Comparison of ENCODE assay signal across 8 cellular contexts in genomic region chr1:109482796-109483638, GRCh38. TPM values are rescaled to one million over a fixed set of nuclear protein-coding genes. Genes with fewer than 3 reads are reported as not detected.
DNase-seq lines count a peak whose midpoint lies in the region; ATAC-seq and TF ChIP-seq lines count a peak whose summit lies in the region.

No MANE protein-coding gene starts in this region.

- H3K9me3 Mint-ChIP-seq in activated naive CD8-positive, alpha-beta T cell treated with anti-CD3 and anti-CD28 coated beads, Interleukin-2, amount 50 U/mL, for 24 hours, result no peaks in the 10 kb centered on the region

- H3K36me3 ChIP-seq in OCI-LY7 (ENCODE audit: insufficient read depth, low read length) (0 out of 2 replicates have a peak, but pooled peaks cover 6% of the 10 kb centered on the region), hepatocyte (replicated peaks; ENCODE audit: insufficient read depth, low read depth) (no peaks in the 10 kb centered on the region), sigmoid colon (peaks cover 0 to 13% (median 0%) of the 10 kb centered on the region in 4 donors)

- peaks cover 7% of the 10 kb centered on the region for H3K36me3 Mint-ChIP-seq in activated naive CD8-positive, alpha-beta T cell treated with anti-CD3 and anti-CD28 coated beads, Interleukin-2, amount 50 U/mL, for 24 hours (ENCODE audit: low read depth)

- peak overlapping the region; percentile 92 for H2AFZ ChIP-seq in OCI-LY7 (ENCODE audit: low read length)
- H2AFZ ChIP-seq in hepatocyte, result peak overlapping the region; percentile 99

- peak overlapping the region; percentile 95 for H3K27ac Mint-ChIP-seq in activated naive CD8-positive, alpha-beta T cell treated with anti-CD3 and anti-CD28 coated beads, Interleukin-2, amount 50 U/mL, for 24 hours

- BruUV-seq in OCI-LY7 (replicated peaks; lab: Mats Ljungman, UMichigan), result no TSS peak

- 8% methylated on average over 24 of the region's 27 CpGs for WGBS in hepatocyte (ENCODE audit: low lambda C conversion rate, missing lambda C conversion rate)
- 8 to 9% methylated on average over 27 of the region's 27 CpGs for WGBS in sigmoid colon, 2 donors

- intact Hi-C loops in OCI-LY7 (cut with micrococcal nuclease; ENCODE audit: unreplicated experiment) (loop anchor here (1.0 to 5.0 kb wide), 2 partner anchors 57 to 201 kb away; partner anchors contain the start of genes PSMA5 and PSRC1), sigmoid colon (cut with DNase I) (loop anchor here (5.0 kb wide), 1 partner anchor 56 kb away; the partner anchor contains the start of gene PSMA5)

- ATAC-seq in HG03025 (IDR thresholded peaks at IDR 0.05; ENCODE audit: low FRiP score, unreplicated experiment), result peak; percentile 4
- peak; percentile 16 for ATAC-seq in activated naive CD8-positive, alpha-beta T cell treated with anti-CD3 and anti-CD28 coated beads, Interleukin-2, amount 50 U/mL, for 24 hours

- H3K27me3 ChIP-seq in hepatocyte (peaks cover 16% of the 10 kb centered on the region), sigmoid colon (no peaks in the 10 kb centered on the region)

- H3K9me3 ChIP-seq in OCI-LY7 (ENCODE audit: low read length) (no peaks in the 10 kb centered on the region), hepatocyte (ENCODE audit: low read depth) (no peaks in the 10 kb centered on the region), sigmoid colon (no peaks in the 10 kb centered on the region)

- no peaks in the 10 kb centered on the region; the same call in 1 of the 2 replicates for H3K79me2 ChIP-seq in OCI-LY7 (ENCODE audit: insufficient read depth, low read depth, low read length)
- H3K79me2 ChIP-seq in hepatocyte, result peaks cover 10% of the 10 kb centered on the region

- H3K27me3 Mint-ChIP-seq in activated naive CD8-positive, alpha-beta T cell treated with anti-CD3 and anti-CD28 coated beads, Interleukin-2, amount 50 U/mL, for 24 hours, result peaks cover 12% of the 10 kb centered on the region

- TF ChIP-seq POLR2A in sigmoid colon (IDR thresholded peaks at IDR 0.05), result no peak

- no peaks in the 10 kb centered on the region for H4K20me1 ChIP-seq in OCI-LY7 (ENCODE audit: insufficient read depth, low read length)
- H4K20me1 ChIP-seq in hepatocyte (ENCODE audit: insufficient read depth, poor library complexity, severe bottlenecking), result no peaks in the 10 kb centered on the region

- POLR2A ChIA-PET in OCI-LY7 (lab: Charles Lee), result interaction anchor here (0.6 to 1.9 kb wide), 13 partner anchors 9 to 676 kb away, joined by 3 to 5 read pairs (median 4); partner anchors contain the start of genes GNAI3 and TMEM167B

- DNase-seq in activated T-cell treated with anti-CD3 and anti-CD28 coated beads for 4 hours (peak; percentile 33), OCI-LY7 (ENCODE audit: low spot score) (peak; percentile 69), hepatocyte (ENCODE audit: low spot score) (peak; percentile 55), sigmoid colon (peak; percentile 80), AG08395 (ENCODE audit: low spot score) (no peak)
- no peak for DNase-seq in activated T-cell treated with anti-CD3 and anti-CD28 coated beads, Interleukin-2, amount 50 U/mL, for 48 hours
- peak; percentile 39 for DNase-seq in activated naive CD8-positive, alpha-beta T cell treated with anti-CD3 and anti-CD28 coated beads, Interleukin-2, amount 50 U/mL, for 24 hours

- peaks cover 30% of the 10 kb centered on the region for H3K4me1 Mint-ChIP-seq in activated naive CD8-positive, alpha-beta T cell treated with anti-CD3 and anti-CD28 coated beads, Interleukin-2, amount 50 U/mL, for 24 hours

- peak; percentile 62; the same call in 1 of the 2 replicates for TF ChIP-seq CTCF in OCI-LY7 (conservative IDR thresholded peaks at IDR 0.05; ENCODE audit: low read length)
- peak; percentile 5 for TF ChIP-seq CTCF in hepatocyte (IDR thresholded peaks at IDR 0.05; ENCODE audit: poor library complexity)
- no peak for TF ChIP-seq CTCF in sigmoid colon (IDR thresholded peaks at IDR 0.05)

- H3K4me3 Mint-ChIP-seq in activated naive CD8-positive, alpha-beta T cell treated with anti-CD3 and anti-CD28 coated beads, Interleukin-2, amount 50 U/mL, for 24 hours, result peak overlapping the region; percentile 97

- H3K4me1 ChIP-seq in OCI-LY7 (ENCODE audit: insufficient read depth, low read length, poor library complexity, severe bottlenecking), result peaks cover 18% of the 10 kb centered on the region
- peaks cover 15% of the 10 kb centered on the region for H3K4me1 ChIP-seq in hepatocyte (ENCODE audit: insufficient read depth)
- H3K4me1 ChIP-seq in sigmoid colon, result peaks cover 0 to 22% (median 20%) of the 10 kb centered on the region in 4 donors

- H3K27ac ChIP-seq in OCI-LY7 (ENCODE audit: low read depth, low read length, poor library complexity, severe bottlenecking) (no peak overlapping the region), hepatocyte (no peak overlapping the region), sigmoid colon (peak overlapping the region; percentile 62 to 76 (median 74))

- H3K9me2 ChIP-seq in OCI-LY7 (ENCODE audit: insufficient read depth, low read length), result no peaks in the 10 kb centered on the region
- no peaks in the 10 kb centered on the region for H3K9me2 ChIP-seq in hepatocyte (replicated peaks; ENCODE audit: insufficient read depth)

- CTCF ChIA-PET in OCI-LY7 (lab: Charles Lee; ENCODE audit: unreplicated experiment), result interaction anchor here (0.5 to 0.7 kb wide), 6 partner anchors 58 to 502 kb away, joined by 3 to 9 read pairs (median 4); partner anchors contain the start of gene AHCYL1

- peak overlapping the region; percentile 79 for H3K4me2 ChIP-seq in OCI-LY7 (ENCODE audit: low read length)
- peak overlapping the region; percentile 99 for H3K4me2 ChIP-seq in hepatocyte

- H3K4me3 ChIP-seq in OCI-LY7 (ENCODE audit: low read depth, low read length, poor library complexity, severe bottlenecking), result peak overlapping the region; percentile 74
- peak overlapping the region; percentile 84 for H3K4me3 ChIP-seq in hepatocyte
- H3K4me3 ChIP-seq in sigmoid colon, result peak overlapping the region; percentile 43 to 77 (median 74)

- TF ChIP-seq EP300 in sigmoid colon (IDR thresholded peaks at IDR 0.05), result no peak

RNA-seq across cellular contexts. Expression of gene ATXN7L2, which starts 0.7 kb away (rescaled TPM):
- total RNA-seq in OCI-LY7 (2014; rRNA removed; shearing (Covaris generic)), result 6.5 and 13.1 TPM in 2 replicates
- total RNA-seq in OCI-LY7 (2022) (8.2 and 9.6 TPM in 2 replicates), hepatocyte (5.1 and 6.6 TPM in 2 replicates), sigmoid colon (10 to 100 TPM in 1 of 4 donors, 1 to 10 TPM in 3; 2.0 to 12.2 (median 3.1) TPM)
- polyA plus RNA-seq in hepatocyte (5.3 and 9.3 TPM in 2 replicates), sigmoid colon (1 to 10 TPM; 1.8 to 5.7 (median 2.1) TPM)

RNA-seq across cellular contexts. Expression of gene CYB561D1, which starts 10.9 kb away (rescaled TPM):
- total RNA-seq in OCI-LY7 (2014; rRNA removed; shearing (Covaris generic)), result 5.8 and 6.2 TPM in 2 replicates
- total RNA-seq in OCI-LY7 (2022) (10.5 and 11.3 TPM in 2 replicates), hepatocyte (6.0 and 6.5 TPM in 2 replicates), sigmoid colon (1 to 10 TPM; 4.2 to 7.6 (median 5.4) TPM)
- polyA plus RNA-seq in hepatocyte (4.8 and 5.2 TPM in 2 replicates), sigmoid colon (10 to 100 TPM in 1 of 3 donors, 1 to 10 TPM in 2; 1.8 to 12.5 (median 3.9) TPM)

RNA-seq across cellular contexts. Expression of gene SYPL2, which starts 16.7 kb away (rescaled TPM):
- not detected in 2 replicates for total RNA-seq in OCI-LY7 (2014; rRNA removed; shearing (Covaris generic))
- total RNA-seq in OCI-LY7 (2022) (not detected in 2 replicates), hepatocyte (2.0 and 2.1 TPM in 2 replicates), sigmoid colon (1 to 10 TPM; 2.1 to 6.9 (median 3.2) TPM)
- polyA plus RNA-seq in hepatocyte (3.0 TPM in 2 replicates), sigmoid colon (under 1 TPM in 2 of 3 donors, not detected in 1; under 0.01 to 0.58 TPM)

RNA-seq across cellular contexts. Expression of gene AMIGO1, which starts 26.5 kb away (rescaled TPM):
- total RNA-seq in OCI-LY7 (2014; rRNA removed; shearing (Covaris generic)), result 0.16 and 0.33 TPM in 2 replicates
- total RNA-seq in OCI-LY7 (2022), result 0.15 and 0.17 TPM in 2 replicates
- 4.1 and 4.4 TPM in 2 replicates for total RNA-seq in hepatocyte
- polyA plus RNA-seq in hepatocyte, result 2.0 and 2.6 TPM in 2 replicates
- total RNA-seq in sigmoid colon, result 10 to 100 TPM in 1 of 4 donors, 1 to 10 TPM in 3; 6.4 to 12.1 (median 8.8) TPM
- 1 to 10 TPM in 1 of 3 donors, under 1 TPM in 2; 0.60 to 2.8 (median 0.69) TPM for polyA plus RNA-seq in sigmoid colon

RNA-seq across cellular contexts. Expression of gene GPR61, which starts 56.7 kb away (rescaled TPM):
- total RNA-seq in OCI-LY7 (2014; rRNA removed; shearing (Covaris generic)), result not detected in 2 replicates
- total RNA-seq in OCI-LY7 (2022) (not detected in 2 replicates), hepatocyte (0.50 TPM in 1 of 2 replicates, not detected in the other), sigmoid colon (1 to 10 TPM in 1 of 4 donors, under 1 TPM in 1, not detected in 2; 0.36 to 2.2 TPM)
- polyA plus RNA-seq in hepatocyte (0.88 and 1.1 TPM in 2 replicates), sigmoid colon (under 1 TPM in 1 of 3 donors, not detected in 2; 0.07 TPM)

Comparison
In these comparisons a context has a peak if more than half of its experiments do, and no peak if none do; other contexts are left out.
1. DNase-seq: peak in activated T-cell treated with anti-CD3 and anti-CD28 coated beads for 4 hours (single experiment), OCI-LY7 (single experiment), activated naive CD8-positive, alpha-beta T cell treated with anti-CD3 and anti-CD28 coated beads, Interleukin-2, amount 50 U/mL, for 24 hours (single experiment), hepatocyte (single experiment) and sigmoid colon (single experiment); none in activated T-cell treated with anti-CD3 and anti-CD28 coated beads, Interleukin-2, amount 50 U/mL, for 48 hours (0 of 2) and AG08395 (single experiment).
2. H3K27ac ChIP-seq: peak in sigmoid colon (4 of 4); none in OCI-LY7 (single experiment) and hepatocyte (single experiment).
3. CTCF ChIP-seq: peak in OCI-LY7 (single experiment) and hepatocyte (single experiment); none in sigmoid colon (0 of 4).
4. Peak in every context shown above with its lines, with median percentiles within 50 percentile points of each other: H3K4me3 ChIP-seq.